ENCODE assay signal across 28 cellular contexts in genomic region chr5:72183231-72183630, GRCh38.
A peak's percentile ranks its signal among the peaks of the same experiment; 100 is the strongest.
DNase-seq lines count a peak whose midpoint lies in the region; ATAC-seq and TF ChIP-seq lines count a peak whose summit lies in the region.
"Had no signal": no experiment of that assay in that cellular context is flagged by ENCODE, and none has a peak within 500 bp of the region (broad histone marks: within the 10 kb centered on the region; RNA-seq: fewer than 3 reads in every experiment).

No MANE protein-coding gene starts in this region.

- intact Hi-C loops in ascending aorta (cut with DNase I): no loop called here
- intact Hi-C loops in breast epithelium (cut with DNase I; ENCODE audit: low total_unique reads): no loop called here

- H3K4me3 ChIP-seq in HAP-1 (no peak overlapping the region), ascending aorta (peak overlapping the region in 1 of 2 donors; percentile 61), breast epithelium (no peak overlapping the region)
- H3K4me3 ChIP-seq: hepatocyte, left lung, ovary, right atrium auricular region, SJCRH30, testis had no signal

- peak overlapping the region; percentile 91 for H3K27ac Mint-ChIP-seq in glutamatergic neuron (ENCODE audit: unreplicated experiment)
- H3K27ac Mint-ChIP-seq: activated CD4-positive, alpha-beta T cell treated with anti-CD3 and anti-CD28 coated beads, Interleukin-2, amount 10 ng/mL, durations not matched to agents 24 days and 14 days; CD14-positive monocyte; naive B cell; stimulated activated memory B cell treated with anti-CD40 and anti-IgM and Interleukin-4, amounts not matched to agents 10 μg/mL and 1 μg/mL and 100 μg/mL, for 72 hours had no signal

- no peaks in the 10 kb centered on the region for H3K9me3 ChIP-seq in HAP-1
- H3K9me3 ChIP-seq in ascending aorta: no peaks in the 10 kb centered on the region
- H3K9me3 ChIP-seq in breast epithelium: no peaks in the 10 kb centered on the region
- H3K9me3 ChIP-seq: left lung, ovary, right atrium auricular region, SJCRH30, testis had no signal

- H3K27ac ChIP-seq in ascending aorta: peak overlapping the region; percentile 88 to 95
- peak overlapping the region; percentile 14 for H3K27ac ChIP-seq in substantia nigra (ENCODE audit: low read depth, low read length, poor library complexity, severe bottlenecking)
- no peak overlapping the region for H3K27ac ChIP-seq in breast epithelium
- H3K27ac ChIP-seq: hepatocyte, left lung, ovary, right atrium auricular region, SJCRH30, testis had no signal

- H3K4me3 Mint-ChIP-seq in glutamatergic neuron (ENCODE audit: unreplicated experiment): peak overlapping the region; percentile 78
- H3K4me3 Mint-ChIP-seq: activated CD4-positive, alpha-beta T cell treated with anti-CD3 and anti-CD28 coated beads, Interleukin-2, amount 10 ng/mL, durations not matched to agents 24 days and 14 days; CD14-positive monocyte; naive B cell; stimulated activated memory B cell treated with anti-CD40 and anti-IgM and Interleukin-4, amounts not matched to agents 10 μg/mL and 1 μg/mL and 100 μg/mL, for 72 hours had no signal

- TF ChIP-seq CTCF in ascending aorta (IDR thresholded peaks at IDR 0.05): no peak
- no peak for TF ChIP-seq CTCF in glutamatergic neuron (IDR thresholded peaks at IDR 0.05; ENCODE audit: partially characterized antibody, unreplicated experiment)
- no peak for TF ChIP-seq CTCF in breast epithelium (IDR thresholded peaks at IDR 0.05)

- DNase-seq in HAP-1 (ENCODE audit: low spot score in 2 of 2): peak; percentile 55 to 64
- DNase-seq in ascending aorta (ENCODE audit: low spot score in 2 of 2): no peak
- DNase-seq in glutamatergic neuron: no peak
- DNase-seq in substantia nigra (lab: John Stamatoyannopoulos, UW): peak in 1 of 49 donors; percentile 11
- no peak for DNase-seq in breast epithelium (ENCODE audit: low spot score in 2 of 2)
- no peak for DNase-seq in glomerular visceral epithelial cell (ENCODE audit: extremely low spot score)
- DNase-seq: activated CD4-positive, alpha-beta T cell treated with anti-CD3 and anti-CD28 coated beads, Interleukin-2, amount 10 ng/mL, durations not matched to agents 24 days and 14 days; activated naive CD4-positive, alpha-beta T cell treated with anti-CD3 and anti-CD28 coated beads, Interleukin-2, amount 50 U/mL, for 16 hours; activated T-cell treated with anti-CD3 and anti-CD28 coated beads, Interleukin-2, amount 50 U/mL, for 48 hours; anterior cingulate cortex; Calu3; cerebellar nuclear complex; effector CD4-positive, alpha-beta T cell; erythroblast; foreskin fibroblast; left lung; naive B cell; NCI-H510A treated with DMSO at 0.1 percent for 48 hours; ovary; SJCRH30; stimulated activated CD4-positive, alpha-beta T cell treated with anti-CD3 and anti-CD28 coated beads, Interleukin-2, amount 100 ng/mL, for 48 hours; T-helper 2 cell; testis had no signal

- H3K4me1 ChIP-seq in HAP-1 (peaks cover 36% of the 10 kb centered on the region), ascending aorta (peaks cover 20 to 80% of the 10 kb centered on the region in 2 donors), breast epithelium (peaks cover 0 to 3% of the 10 kb centered on the region in 2 donors)

- peaks cover 48% of the 10 kb centered on the region for H3K27me3 Mint-ChIP-seq in glutamatergic neuron (ENCODE audit: unreplicated experiment)

- H3K27me3 ChIP-seq in HAP-1 (ENCODE audit: low read depth) (no peaks in the 10 kb centered on the region), ascending aorta (no peaks in the 10 kb centered on the region), breast epithelium (no peaks in the 10 kb centered on the region)
- H3K27me3 ChIP-seq: hepatocyte, ovary, right atrium auricular region, SJCRH30, testis had no signal

- peaks cover 71% of the 10 kb centered on the region for H3K9me3 Mint-ChIP-seq in glutamatergic neuron (ENCODE audit: unreplicated experiment)
- H3K9me3 Mint-ChIP-seq: activated CD4-positive, alpha-beta T cell treated with anti-CD3 and anti-CD28 coated beads, Interleukin-2, amount 10 ng/mL, durations not matched to agents 24 days and 14 days; naive B cell; stimulated activated memory B cell treated with anti-CD40 and anti-IgM and Interleukin-4, amounts not matched to agents 10 μg/mL and 1 μg/mL and 100 μg/mL, for 72 hours had no signal

- in situ Hi-C loops in HAP-1 (cut with MboI; ENCODE audit: low sequenced_read_pairs): no loop called here

- H3K36me3 ChIP-seq in HAP-1 (replicated peaks) (peaks cover 47% of the 10 kb centered on the region), ascending aorta (peaks cover 8 to 40% of the 10 kb centered on the region in 2 donors), breast epithelium (no peaks in the 10 kb centered on the region)
- H3K36me3 ChIP-seq: left lung, ovary had no signal

- H3K36me3 Mint-ChIP-seq in glutamatergic neuron (ENCODE audit: unreplicated experiment): peaks cover 11% of the 10 kb centered on the region
- H3K36me3 Mint-ChIP-seq: CD14-positive monocyte; naive B cell; stimulated activated memory B cell treated with anti-CD40 and anti-IgM and Interleukin-4, amounts not matched to agents 10 μg/mL and 1 μg/mL and 100 μg/mL, for 72 hours had no signal

- H3K4me1 Mint-ChIP-seq in glutamatergic neuron (ENCODE audit: low read depth, unreplicated experiment): peaks cover 72% of the 10 kb centered on the region
- H3K4me1 Mint-ChIP-seq: activated CD4-positive, alpha-beta T cell treated with anti-CD3 and anti-CD28 coated beads, Interleukin-2, amount 10 ng/mL, durations not matched to agents 24 days and 14 days; CD14-positive monocyte; naive B cell; stimulated activated memory B cell treated with anti-CD40 and anti-IgM and Interleukin-4, amounts not matched to agents 10 μg/mL and 1 μg/mL and 100 μg/mL, for 72 hours had no signal

- no peak for TF ChIP-seq POLR2A in breast epithelium (IDR thresholded peaks at IDR 0.05)

- no peak for ATAC-seq in HG03442 (IDR thresholded peaks at IDR 0.05; ENCODE audit: unreplicated experiment)
- ATAC-seq: left lung; stimulated activated memory B cell treated with anti-CD40 and anti-IgM and Interleukin-4, amounts not matched to agents 10 μg/mL and 1 μg/mL and 100 μg/mL, for 72 hours had no signal

Comparison
In these comparisons a context has a peak if more than half of its experiments do, and no peak if none do; other contexts are left out.
1. DNase-seq: peak in HAP-1 (2 of 2); none in ascending aorta (0 of 2), glutamatergic neuron (single experiment), breast epithelium (0 of 2) and glomerular visceral epithelial cell (single experiment).
2. H3K27ac ChIP-seq: peak in ascending aorta (2 of 2) and substantia nigra (single experiment); none in breast epithelium (0 of 2).